7 cellular contexts compared by ENCODE assay signal in the genomic region with DNA sequence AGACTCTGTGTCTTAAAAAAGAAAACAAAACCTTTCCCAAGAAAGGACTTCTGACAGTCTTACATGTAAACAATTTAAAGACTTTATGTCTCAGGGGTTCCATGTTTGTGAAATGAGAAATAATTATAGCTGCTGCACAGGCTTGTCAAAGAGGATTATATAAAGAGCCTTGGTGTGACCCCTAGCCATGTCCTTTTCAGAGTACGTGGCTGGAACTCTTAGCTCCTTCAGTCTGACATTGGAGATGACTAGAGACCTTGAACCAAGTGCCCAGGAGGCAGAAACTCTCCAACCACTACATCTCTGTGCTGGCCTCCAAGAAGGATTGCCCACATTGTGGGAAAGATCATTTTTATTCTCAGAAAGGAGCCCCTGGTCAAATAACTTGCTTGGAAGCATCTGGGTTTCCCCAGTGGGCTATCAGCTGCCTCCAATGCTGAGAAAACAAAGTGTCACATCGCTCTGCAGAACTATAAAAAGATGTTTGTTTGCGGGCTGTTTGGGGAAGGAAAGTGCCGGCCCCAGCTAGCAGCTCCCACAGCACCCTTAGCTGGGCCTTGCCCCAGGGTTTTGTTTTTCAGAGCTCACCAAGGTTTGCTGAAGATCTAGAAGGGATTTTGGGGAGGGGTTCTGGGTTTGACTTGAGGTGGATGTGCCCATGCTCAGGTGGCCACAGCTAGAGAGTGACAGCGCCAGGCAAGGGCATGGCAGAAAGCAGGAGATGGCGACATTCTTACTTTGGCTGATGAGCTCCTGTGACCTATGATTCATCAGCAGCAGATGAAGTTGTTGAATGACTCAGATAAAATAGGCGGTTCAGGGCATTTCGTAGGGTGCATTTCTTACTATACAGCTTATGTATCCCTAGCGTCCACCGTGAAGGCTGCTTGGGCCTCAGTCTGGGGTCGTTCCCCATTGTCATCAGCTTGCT. TPM values are rescaled to one million over a fixed set of nuclear protein-coding genes. Genes with fewer than 3 reads are reported as not detected.
DNase-seq lines count a peak whose midpoint lies in the region; ATAC-seq, FAIRE-seq and TF ChIP-seq lines count a peak whose summit lies in the region.
"Not testable (repeated sequence)": the region's sequence is repeated elsewhere in the genome, so short reads cannot be mapped to it uniquely, and the experiment has no call there.

No MANE protein-coding gene starts in this region.

- peaks cover 27% of the 10 kb centered on the region; the same call in 1 of the 2 replicates for H3K79me2 ChIP-seq in OCI-LY7 (ENCODE audit: insufficient read depth, low read depth, low read length)
- H3K79me2 ChIP-seq in trophoblast cell (ENCODE audit: control insufficient read depth, insufficient read depth, low read length, poor library complexity) = not testable (repeated sequence)

- H2BK12ac ChIP-seq in trophoblast cell (ENCODE audit: low read length) = not testable (repeated sequence)

- peak overlapping the region; percentile 81 for H3K27ac ChIP-seq in OCI-LY7 (ENCODE audit: low read depth, low read length, poor library complexity, severe bottlenecking)
- H3K27ac ChIP-seq in trophoblast cell (ENCODE audit: low read depth, low read length) = not testable (repeated sequence)

- not testable (repeated sequence) for H2AFZ ChIP-seq in OCI-LY7 (ENCODE audit: low read length); trophoblast cell (ENCODE audit: insufficient read depth, low read length, poor library complexity)

- POLR2A ChIA-PET in OCI-LY7 (lab: Charles Lee) = interaction anchor here (0.6 to 2.3 kb wide), 5 partner anchors 8 to 279 kb away, joined by 3 to 9 read pairs (median 3); no protein-coding TSS in a partner anchor
- POLR2A ChIA-PET in activated CD4-positive, alpha-beta T cell treated with anti-CD3 and anti-CD28 coated beads, Interleukin-2, amount 10 ng/mL, durations not matched to agents 7 days and 5 days (lab: Charles Lee) = not testable (repeated sequence)

- BruUV-seq in OCI-LY7 (replicated peaks; lab: Mats Ljungman, UMichigan) = not testable (repeated sequence)

- H4K91ac ChIP-seq in trophoblast cell (ENCODE audit: low read depth, low read length) = not testable (repeated sequence)

- not testable (repeated sequence) for H3K9me2 ChIP-seq in OCI-LY7 (ENCODE audit: insufficient read depth, low read length)

- H4K12ac ChIP-seq in trophoblast cell (ENCODE audit: low read depth, low read length) = not testable (repeated sequence)

- not testable (repeated sequence) for TF ChIP-seq POLR2A in GM12891 (IDR thresholded peaks at IDR 0.05; ENCODE audit: low read depth, low read length)

- peaks cover 52% of the 10 kb centered on the region for H3K36me3 Mint-ChIP-seq in activated CD4-positive, alpha-beta T cell treated with anti-CD3 and anti-CD28 coated beads, Interleukin-2, amount 10 ng/mL, durations not matched to agents 7 days and 5 days (ENCODE audit: low read depth)

- H3K9me3 ChIP-seq in OCI-LY7 (ENCODE audit: low read length); trophoblast cell (ENCODE audit: insufficient read depth, low read depth, low read length): not testable (repeated sequence)

- H3K36me3 ChIP-seq in OCI-LY7 (ENCODE audit: insufficient read depth, low read length) = peaks cover 55% of the 10 kb centered on the region
- H3K36me3 ChIP-seq in trophoblast cell (ENCODE audit: control insufficient read depth in 1 of 2, insufficient read depth in 2 of 2, low read length in 2 of 2) = peaks cover 21 to 36% of the 10 kb centered on the region in 2 experiments

- H3K4me2 ChIP-seq in OCI-LY7 (ENCODE audit: low read length) = peak overlapping the region; percentile 61
- not testable (repeated sequence) for H3K4me2 ChIP-seq in trophoblast cell (ENCODE audit: low read length)

- not testable (repeated sequence) for H3K18ac ChIP-seq in trophoblast cell (ENCODE audit: low read length)

- FAIRE-seq in GM12891 (lab: Jason Lieb, UNC) = peak; percentile 28

- not testable (repeated sequence) for H3K27me3 Mint-ChIP-seq in activated CD4-positive, alpha-beta T cell treated with anti-CD3 and anti-CD28 coated beads, Interleukin-2, amount 10 ng/mL, durations not matched to agents 7 days and 5 days

- not testable (repeated sequence) for H3K79me1 ChIP-seq in trophoblast cell (ENCODE audit: low read length)

- H4K20me1 ChIP-seq in OCI-LY7 (ENCODE audit: insufficient read depth, low read length) = not testable (repeated sequence)

- peak overlapping the region; percentile 46 for H3K27ac Mint-ChIP-seq in activated CD4-positive, alpha-beta T cell treated with anti-CD3 and anti-CD28 coated beads, Interleukin-2, amount 10 ng/mL, durations not matched to agents 7 days and 5 days

- not testable (repeated sequence) for H4K8ac ChIP-seq in trophoblast cell (ENCODE audit: low read depth, low read length)

- not testable (repeated sequence) for TF ChIP-seq CTCF in OCI-LY7 (conservative IDR thresholded peaks at IDR 0.05; ENCODE audit: low read length); cardiac fibroblast (IDR thresholded peaks at IDR 0.05; ENCODE audit: low read depth, low read length)

- ATAC-seq in HG03378 (IDR thresholded peaks at IDR 0.05; ENCODE audit: unreplicated experiment) (peak; percentile 58), Right ventricle myocardium inferior (peak; percentile 55)

- H3K14ac ChIP-seq in trophoblast cell (ENCODE audit: low read length) = not testable (repeated sequence)

- intact Hi-C loops in OCI-LY7 (cut with micrococcal nuclease; ENCODE audit: unreplicated experiment) = loop anchor here (10.0 kb wide), 1 partner anchor 359 kb away; a partner anchor contains a TSS
- intact Hi-C loops in Right ventricle myocardium inferior (cut with DNase I) = not testable (repeated sequence)

- not testable (repeated sequence) for H3K9ac ChIP-seq in trophoblast cell (ENCODE audit: low read length)

- H3K4me3 ChIP-seq in OCI-LY7 (ENCODE audit: low read depth, low read length, poor library complexity, severe bottlenecking); cardiac fibroblast (replicated peaks in 1 of 2; ENCODE audit: low read depth in 2 of 2, low read length in 2 of 2); trophoblast cell (ENCODE audit: low read depth, low read length): not testable (repeated sequence)

- CTCF ChIA-PET in OCI-LY7 (lab: Charles Lee; ENCODE audit: unreplicated experiment) = interaction anchor here (0.6 kb wide), 1 partner anchor 399 kb away, joined by 4 read pairs; no protein-coding TSS in a partner anchor
- CTCF ChIA-PET in activated CD4-positive, alpha-beta T cell treated with anti-CD3 and anti-CD28 coated beads, Interleukin-2, amount 10 ng/mL, durations not matched to agents 7 days and 5 days (lab: Charles Lee) = interaction anchor here (0.7 kb wide), 1 partner anchor 44 kb away, joined by 3 read pairs; no protein-coding TSS in a partner anchor

- not testable (repeated sequence) for H2BK120ac ChIP-seq in trophoblast cell (ENCODE audit: insufficient read depth, low read length, poor library complexity)

- not testable (repeated sequence) for H3K4me3 Mint-ChIP-seq in activated CD4-positive, alpha-beta T cell treated with anti-CD3 and anti-CD28 coated beads, Interleukin-2, amount 10 ng/mL, durations not matched to agents 7 days and 5 days

- peaks cover 53% of the 10 kb centered on the region for H3K4me1 ChIP-seq in OCI-LY7 (ENCODE audit: insufficient read depth, low read length, poor library complexity, severe bottlenecking)
- not testable (repeated sequence) for H3K4me1 ChIP-seq in trophoblast cell (ENCODE audit: control insufficient read depth in 1 of 2, insufficient read depth in 2 of 2, low read length in 2 of 2)

- not testable (repeated sequence) for H3K27me3 ChIP-seq in trophoblast cell (ENCODE audit: insufficient read depth, low read length)

- no CpG with 5 or more reads among the region's 11 CpGs for WGBS in trophoblast cell (ENCODE audit: extremely low coverage, insufficient coverage, insufficient read length)

- DNase-seq in GM12891 (ENCODE audit: insufficient read length, low spot score); OCI-LY7 (ENCODE audit: low spot score); activated CD4-positive, alpha-beta T cell treated with anti-CD3 and anti-CD28 coated beads, Interleukin-2, amount 10 ng/mL, durations not matched to agents 7 days and 5 days; Right ventricle myocardium inferior (ENCODE audit: missing footprints): not testable (repeated sequence)
- DNase-seq in cardiac fibroblast (ENCODE audit: low read depth in 2 of 2) = peak; percentile 51 to 86
- DNase-seq in trophoblast cell = peak; percentile 13 to 52

- H3K4me1 Mint-ChIP-seq in activated CD4-positive, alpha-beta T cell treated with anti-CD3 and anti-CD28 coated beads, Interleukin-2, amount 10 ng/mL, durations not matched to agents 7 days and 5 days = peaks cover 38% of the 10 kb centered on the region

- not testable (repeated sequence) for H2AK5ac ChIP-seq in trophoblast cell (ENCODE audit: low read length)

- not testable (repeated sequence) for H3K9me3 Mint-ChIP-seq in activated CD4-positive, alpha-beta T cell treated with anti-CD3 and anti-CD28 coated beads, Interleukin-2, amount 10 ng/mL, durations not matched to agents 7 days and 5 days

- not testable (repeated sequence) for H3K4ac ChIP-seq in trophoblast cell (ENCODE audit: low read depth, low read length)

- not testable (repeated sequence) for H2BK5ac ChIP-seq in trophoblast cell (ENCODE audit: low read depth, low read length, poor library complexity)

- H3K23ac ChIP-seq in trophoblast cell (ENCODE audit: low read length) = not testable (repeated sequence)

RNA-seq across cellular contexts. Expression of a gene that starts 6.9 kb away (rescaled TPM):
- 3.5 TPM for polyA plus RNA-seq in GM12891 (2012; ENCODE audit: low read depth, missing spikeins)
- total RNA-seq in OCI-LY7 (2014; rRNA removed; shearing (Covaris generic)) = 32.9 and 40.5 TPM in 2 replicates
- total RNA-seq in OCI-LY7 (2022) (41.8 and 43.3 TPM in 2 replicates), Right ventricle myocardium inferior (7.8 TPM)
- total RNA-seq in activated CD4-positive, alpha-beta T cell treated with anti-CD3 and anti-CD28 coated beads, Interleukin-2, amount 10 ng/mL, durations not matched to agents 7 days and 5 days = 10 to 100 TPM; 40.0 to 41.3 TPM
- polyA plus RNA-seq in trophoblast cell (2013) = 4.7 and 5.1 TPM in 2 replicates
